ENCODE assay signal across 7 cellular contexts in genomic region chr22:37696657-37697539, GRCh38. TPM values are rescaled to one million over a fixed set of nuclear protein-coding genes. Genes with fewer than 3 reads are reported as not detected.
A peak's percentile ranks its signal among the peaks of the same experiment; 100 is the strongest.
DNase-seq lines count a peak whose midpoint lies in the region; ATAC-seq and FAIRE-seq lines count a peak whose summit lies in the region.

Gene TRIOBP, plus strand, starts transcription at chr22:37697048. Its CDS starts 4,318 bp downstream, at chr22:37701366.

- ATAC-seq in GM18861 (IDR thresholded peaks at IDR 0.05; ENCODE audit: unreplicated experiment) (peak; percentile 88), HG03280 (IDR thresholded peaks at IDR 0.05; ENCODE audit: unreplicated experiment) (peak; percentile 76)

- DNase-seq in NCI-H82 (lab: John Stamatoyannopoulos, UW) (peak; percentile 99), mesenteric fat pad (ENCODE audit: low spot score) (peak; percentile 95)
- peak; percentile 70 for DNase-seq in activated CD8-positive, alpha-beta memory T cell treated with anti-CD3 and anti-CD28 coated beads, Interleukin-2, amount 50 U/mL, for 24 hours (ENCODE audit: extremely low read depth)
- peak; percentile 60 for DNase-seq in stimulated activated CD8-positive, alpha-beta memory T cell treated with anti-CD3 and anti-CD28 coated beads, Interleukin-15, amount 100 ng/mL, for 24 hours (ENCODE audit: low read depth)

- FAIRE-seq in endometrium (lab: Jason Lieb, UNC): peak; percentile 88

RNA-seq across cellular contexts. Expression of gene TRIOBP, which starts in this region (rescaled TPM):
- total RNA-seq in mesenteric fat pad: 91.7 TPM

Comparison
In these comparisons a context has a peak if more than half of its experiments do, and no peak if none do; other contexts are left out.
1. Peak in every context shown above with its lines: DNase-seq and ATAC-seq.